Comparison of ENCODE assay signal across 17 cellular contexts in genomic region chr7:73602721-73603651, GRCh38. TPM values are rescaled to one million over a fixed set of nuclear protein-coding genes. Genes with fewer than 3 reads are reported as not detected.
DNase-seq lines count a peak whose midpoint lies in the region; ATAC-seq and TF ChIP-seq lines count a peak whose summit lies in the region.
"Had no signal": no experiment of that assay in that cellular context is flagged by ENCODE, and none has a peak within 500 bp of the region (broad histone marks: within the 10 kb centered on the region; RNA-seq: fewer than 3 reads in every experiment).

No MANE protein-coding gene starts in this region.

- TF ChIP-seq CTCF in Caco-2 (IDR thresholded peaks at IDR 0.05; ENCODE audit: insufficient read depth in 1 of 2, low read depth in 1 of 2, low read length in 1 of 2, severe bottlenecking in 1 of 2, unreplicated experiment in 1 of 2) (no peak), PC-9 (conservative IDR thresholded peaks at IDR 0.05) (no peak), epithelial cell of esophagus (IDR thresholded peaks at IDR 0.05; ENCODE audit: insufficient read depth, low read depth, low read length, missing control alignments) (no peak), neural progenitor cell (IDR thresholded peaks at IDR 0.05) (no peak)

- H3K27ac ChIP-seq in PC-9, result no peak overlapping the region
- no peak overlapping the region for H3K27ac ChIP-seq in neural progenitor cell
- H3K27ac ChIP-seq: ascending aorta, colonic mucosa had no signal

- H3K4me1 ChIP-seq in Caco-2 (no peaks in the 10 kb centered on the region), PC-9 (replicated peaks; ENCODE audit: insufficient read depth) (peaks cover 13% of the 10 kb centered on the region), neural progenitor cell (peaks cover 6% of the 10 kb centered on the region)
- H3K4me1 ChIP-seq: ascending aorta, colonic mucosa had no signal

- H3K4me2 ChIP-seq in PC-9, result peak overlapping the region; percentile 36
- H3K4me2 ChIP-seq in neural progenitor cell, result no peak overlapping the region

- no peaks in the 10 kb centered on the region for H4K20me1 ChIP-seq in PC-9 (ENCODE audit: insufficient read depth)
- H4K20me1 ChIP-seq in neural progenitor cell (ENCODE audit: low read depth), result no peaks in the 10 kb centered on the region

- CTCF ChIA-PET in Caco-2 (lab: Charles Lee) (no interaction called here), PC-9 (lab: Charles Lee) (interaction anchor here (0.5 kb wide), 3 partner anchors 11 to 1529 kb away, joined by 3 to 4 read pairs (median 4); no protein-coding TSS in a partner anchor)

- H3K4me3 ChIP-seq in Caco-2 (ENCODE audit: low read depth, low read length) (no peak overlapping the region), PC-9 (no peak overlapping the region), epithelial cell of esophagus (ENCODE audit: low read length) (no peak overlapping the region), neural progenitor cell (no peak overlapping the region)
- H3K4me3 ChIP-seq: ascending aorta, colonic mucosa had no signal

- POLR2A ChIA-PET in Caco-2 (lab: Charles Lee) (no interaction called here), PC-9 (lab: Charles Lee; ENCODE audit: unreplicated experiment) (no interaction called here)

- no peaks in the 10 kb centered on the region for H3K9me2 ChIP-seq in PC-9 (ENCODE audit: insufficient read depth)

- DNase-seq in Caco-2 (no peak), PC-9 (peak in 1 of 2 experiments; percentile 55), epithelial cell of esophagus (ENCODE audit: low read depth) (peak; percentile 36), neural progenitor cell (ENCODE audit: low spot score) (peak; percentile 50), erythroblast (lab: John Stamatoyannopoulos, UW) (no peak), mesenteric fat pad (ENCODE audit: low spot score) (no peak)
- DNase-seq: activated CD4-positive, CD25-positive, alpha-beta regulatory T cell; activated CD8-positive, alpha-beta memory T cell treated with anti-CD3 and anti-CD28 coated beads, Interleukin-2, amount 10 ng/mL, durations not matched to agents 7 days and 5 days; colonic mucosa; NCI-H1694; NCI-H510A treated with DMSO at 0.1 percent for 48 hours; OCI-M1 had no signal

- peaks cover 8% of the 10 kb centered on the region; the same call in 1 of the 2 replicates for H3F3A ChIP-seq in PC-9 (ENCODE audit: insufficient read depth, low read depth)
- H3F3A ChIP-seq in neural progenitor cell (ENCODE audit: low read depth), result no peaks in the 10 kb centered on the region

- H3K4me3 Mint-ChIP-seq in Caco-2 (ENCODE audit: unreplicated experiment), result no peak overlapping the region
- H3K4me3 Mint-ChIP-seq in neural progenitor cell, result no peak overlapping the region
- H3K4me3 Mint-ChIP-seq: activated CD8-positive, alpha-beta memory T cell treated with anti-CD3 and anti-CD28 coated beads, Interleukin-2, amount 10 ng/mL, durations not matched to agents 7 days and 5 days had no signal

- peaks cover 4% of the 10 kb centered on the region for H3K27me3 Mint-ChIP-seq in Caco-2 (ENCODE audit: insufficient read depth, unreplicated experiment)
- H3K27me3 Mint-ChIP-seq in neural progenitor cell (ENCODE audit: insufficient read depth, low read depth), result peaks cover 6% of the 10 kb centered on the region

- no peak for TF ChIP-seq POLR2A in erythroblast (IDR thresholded peaks at IDR 0.05; ENCODE audit: low read length)

- no TSS peak for BruUV-seq in Caco-2 (replicated peaks; lab: Mats Ljungman, UMichigan)
- no TSS peak for BruUV-seq in PC-9 (replicated peaks; lab: Mats Ljungman, UMichigan)

- H3K4me1 Mint-ChIP-seq in Caco-2 (ENCODE audit: low read depth, unreplicated experiment) (no peaks in the 10 kb centered on the region), neural progenitor cell (peaks cover 5% of the 10 kb centered on the region)
- H3K4me1 Mint-ChIP-seq: activated CD8-positive, alpha-beta memory T cell treated with anti-CD3 and anti-CD28 coated beads, Interleukin-2, amount 10 ng/mL, durations not matched to agents 7 days and 5 days had no signal

- H3K79me2 ChIP-seq in PC-9 (ENCODE audit: low read depth) (no peaks in the 10 kb centered on the region), neural progenitor cell (ENCODE audit: low read depth) (no peaks in the 10 kb centered on the region)

- H3K36me3 ChIP-seq in Caco-2 (ENCODE audit: control insufficient read depth, insufficient read depth, low read length) (no peaks in the 10 kb centered on the region), PC-9 (ENCODE audit: low read depth) (no peaks in the 10 kb centered on the region), neural progenitor cell (no peaks in the 10 kb centered on the region)
- H3K36me3 ChIP-seq: ascending aorta, colonic mucosa had no signal

- H3K9me3 Mint-ChIP-seq in Caco-2 (ENCODE audit: unreplicated experiment), result no peaks in the 10 kb centered on the region
- no peaks in the 10 kb centered on the region for H3K9me3 Mint-ChIP-seq in neural progenitor cell

- H3K36me3 Mint-ChIP-seq in Caco-2 (ENCODE audit: insufficient read depth, unreplicated experiment) (peaks cover 10% of the 10 kb centered on the region), neural progenitor cell (no peaks in the 10 kb centered on the region)
- H3K36me3 Mint-ChIP-seq: activated CD8-positive, alpha-beta memory T cell treated with anti-CD3 and anti-CD28 coated beads, Interleukin-2, amount 10 ng/mL, durations not matched to agents 7 days and 5 days had no signal

- ATAC-seq in GM18909 (IDR thresholded peaks at IDR 0.05; ENCODE audit: poor library complexity, unreplicated experiment), result no peak
- no peak for ATAC-seq in HG03196 (IDR thresholded peaks at IDR 0.05; ENCODE audit: unreplicated experiment)
- ATAC-seq: activated CD8-positive, alpha-beta memory T cell treated with anti-CD3 and anti-CD28 coated beads, Interleukin-2, amount 10 ng/mL, durations not matched to agents 7 days and 5 days had no signal

- H3K27me3 ChIP-seq in Caco-2 (replicated peaks; ENCODE audit: control insufficient read depth, insufficient read depth, low read length) (no peaks in the 10 kb centered on the region), PC-9 (ENCODE audit: insufficient read depth, low read depth) (no peaks in the 10 kb centered on the region), neural progenitor cell (no peaks in the 10 kb centered on the region)
- H3K27me3 ChIP-seq: ascending aorta, colonic mucosa had no signal

- H2AFZ ChIP-seq in PC-9 (no peak overlapping the region), neural progenitor cell (replicated peaks) (peak overlapping the region; percentile 34)

- H3K9me3 ChIP-seq in Caco-2 (no peaks in the 10 kb centered on the region), PC-9 (ENCODE audit: insufficient read depth, low read depth) (no peaks in the 10 kb centered on the region), neural progenitor cell (ENCODE audit: low read depth) (no peaks in the 10 kb centered on the region)
- H3K9me3 ChIP-seq: ascending aorta, colonic mucosa had no signal

- H3K27ac Mint-ChIP-seq in Caco-2 (ENCODE audit: unreplicated experiment) (peak overlapping the region; percentile 56), neural progenitor cell (no peak overlapping the region)
- H3K27ac Mint-ChIP-seq: activated CD8-positive, alpha-beta memory T cell treated with anti-CD3 and anti-CD28 coated beads, Interleukin-2, amount 10 ng/mL, durations not matched to agents 7 days and 5 days had no signal

- H3K9ac ChIP-seq in neural progenitor cell, result no peak overlapping the region

- intact Hi-C loops in Caco-2 (cut with micrococcal nuclease; ENCODE audit: unreplicated experiment), result no loop called here
- intact Hi-C loops in PC-9 (cut with micrococcal nuclease; ENCODE audit: unreplicated experiment), result no loop called here

RNA-seq across cellular contexts. Expression of gene MLXIPL, which starts 21.3 kb away (rescaled TPM):
- 15.6 and 19.8 TPM in 2 replicates for total RNA-seq in Caco-2 (2022)
- 24.9 and 32.0 TPM in 2 replicates for total RNA-seq in PC-9 (2021)
- total RNA-seq in neural progenitor cell (ENCODE audit: low replicate concordance), result 0.87 and 0.90 TPM in 2 replicates
- 91.5 TPM for total RNA-seq in mesenteric fat pad
- total RNA-seq: activated CD8-positive, alpha-beta memory T cell treated with anti-CD3 and anti-CD28 coated beads, Interleukin-2, amount 10 ng/mL, durations not matched to agents 7 days and 5 days; glomerular endothelial cell; T-helper 1 cell treated with Interleukin-12 subunit alpha and Interleukin-12 subunit beta and Interleukin-4 antibody, amounts not matched to agents 30 ng/mL and 1 ng/mL, for 36 hours had no signal

RNA-seq across cellular contexts. Expression of gene TBL2, which starts 24.6 kb away (rescaled TPM):
- 74.8 and 76.8 TPM in 2 replicates for total RNA-seq in Caco-2 (2022)
- 43.9 and 49.2 TPM in 2 replicates for total RNA-seq in PC-9 (2021)
- total RNA-seq in neural progenitor cell (ENCODE audit: low replicate concordance), result 29.0 and 50.4 TPM in 2 replicates
- 36.9 TPM for total RNA-seq in mesenteric fat pad

RNA-seq across cellular contexts. Expression of gene BCL7B, which starts 45.5 kb away (rescaled TPM):
- total RNA-seq in Caco-2 (2022) (74.5 and 74.6 TPM in 2 replicates), PC-9 (2021) (57.1 and 70.4 TPM in 2 replicates), neural progenitor cell (ENCODE audit: low replicate concordance) (10.4 and 29.9 TPM in 2 replicates), mesenteric fat pad (80.1 TPM)

Comparison
In these comparisons a context has a peak if more than half of its experiments do, and no peak if none do; other contexts are left out.
1. DNase-seq: peak in epithelial cell of esophagus (single experiment) and neural progenitor cell (single experiment); none in Caco-2 (0 of 2), erythroblast (0 of 2) and mesenteric fat pad (single experiment).